Comparison of ENCODE assay signal across 9 cellular contexts in the genomic region with DNA sequence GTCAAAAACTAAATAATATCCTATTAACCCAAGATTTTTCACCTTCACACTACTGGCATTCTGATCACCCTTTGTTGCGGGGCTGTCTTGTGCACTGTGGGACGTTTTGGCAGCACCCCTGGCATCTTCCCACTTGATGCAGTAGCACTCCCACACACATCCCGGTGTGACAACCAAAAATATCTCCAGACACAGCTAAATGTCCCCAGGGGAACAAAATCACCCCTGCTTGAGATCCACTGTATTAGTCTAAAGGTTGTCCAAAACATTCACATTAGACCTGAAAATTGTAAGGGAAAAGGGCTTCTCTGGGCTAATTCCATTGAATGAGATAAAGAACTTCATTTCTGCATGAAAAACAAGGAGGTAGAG. TPM values are rescaled to one million over a fixed set of nuclear protein-coding genes. Genes with fewer than 3 reads are reported as not detected.
DNase-seq lines count a peak whose midpoint lies in the region; ATAC-seq and TF ChIP-seq lines count a peak whose summit lies in the region.
"Had no signal": no experiment of that assay in that cellular context is flagged by ENCODE, and none has a peak within 500 bp of the region (broad histone marks: within the 10 kb centered on the region; RNA-seq: fewer than 3 reads in every experiment).

No MANE protein-coding gene starts in this region.

- no peak for TF ChIP-seq POLR2A in gastrocnemius medialis (IDR thresholded peaks at IDR 0.05)

- no peak overlapping the region for H3K4me3 Mint-ChIP-seq in activated CD8-positive, alpha-beta T cell treated with anti-CD3 and anti-CD28 coated beads, Interleukin-2, amount 10 ng/mL, durations not matched to agents 7 days and 5 days
- peak overlapping the region; percentile 61 to 77 for H3K4me3 Mint-ChIP-seq in stimulated activated naive B cell treated with anti-CD40 and anti-IgM and Interleukin-4, amounts not matched to agents 10 μg/mL and 1 μg/mL and 100 μg/mL, for 72 hours
- no peak overlapping the region for H3K4me3 Mint-ChIP-seq in activated naive CD4-positive, alpha-beta T cell treated with anti-CD3 and anti-CD28 coated beads for 36 hours

- H3K4me3 ChIP-seq in gastrocnemius medialis: no peak overlapping the region

- POLR2A ChIA-PET in activated CD8-positive, alpha-beta T cell treated with anti-CD3 and anti-CD28 coated beads, Interleukin-2, amount 10 ng/mL, durations not matched to agents 7 days and 5 days (lab: Charles Lee): interaction anchor here (0.6 to 1.9 kb wide), 5 partner anchors 26 to 308 kb away, joined by 3 to 35 read pairs (median 3); a partner anchor contains a TSS

- H3K27me3 Mint-ChIP-seq in activated CD8-positive, alpha-beta T cell treated with anti-CD3 and anti-CD28 coated beads, Interleukin-2, amount 10 ng/mL, durations not matched to agents 7 days and 5 days (ENCODE audit: low read depth): no peaks in the 10 kb centered on the region
- no peaks in the 10 kb centered on the region for H3K27me3 Mint-ChIP-seq in stimulated activated naive B cell treated with anti-CD40 and anti-IgM and Interleukin-4, amounts not matched to agents 10 μg/mL and 1 μg/mL and 100 μg/mL, for 72 hours
- no peaks in the 10 kb centered on the region for H3K27me3 Mint-ChIP-seq in activated naive CD4-positive, alpha-beta T cell treated with anti-CD3 and anti-CD28 coated beads for 36 hours (ENCODE audit: low read depth)

- no peak overlapping the region for H3K27ac Mint-ChIP-seq in activated CD8-positive, alpha-beta T cell treated with anti-CD3 and anti-CD28 coated beads, Interleukin-2, amount 10 ng/mL, durations not matched to agents 7 days and 5 days
- H3K27ac Mint-ChIP-seq in stimulated activated naive B cell treated with anti-CD40 and anti-IgM and Interleukin-4, amounts not matched to agents 10 μg/mL and 1 μg/mL and 100 μg/mL, for 72 hours: no peak overlapping the region
- no peak overlapping the region for H3K27ac Mint-ChIP-seq in activated naive CD4-positive, alpha-beta T cell treated with anti-CD3 and anti-CD28 coated beads for 36 hours
- H3K27ac Mint-ChIP-seq: activated T-helper 2 cell treated with anti-CD3 and anti-CD28 coated beads, Interferon-gamma antibody, Interleukin-2, Interleukin-4, amounts not matched to agents 10 μg/mL and 5 μg/mL and 100 μg/mL, durations not matched to agents 14 hours and 24 hours and 36 hours had no signal

- no peaks in the 10 kb centered on the region for H3K9me3 Mint-ChIP-seq in activated CD8-positive, alpha-beta T cell treated with anti-CD3 and anti-CD28 coated beads, Interleukin-2, amount 10 ng/mL, durations not matched to agents 7 days and 5 days (ENCODE audit: insufficient read depth)
- H3K9me3 Mint-ChIP-seq in stimulated activated naive B cell treated with anti-CD40 and anti-IgM and Interleukin-4, amounts not matched to agents 10 μg/mL and 1 μg/mL and 100 μg/mL, for 72 hours: no peaks in the 10 kb centered on the region
- no peaks in the 10 kb centered on the region for H3K9me3 Mint-ChIP-seq in activated naive CD4-positive, alpha-beta T cell treated with anti-CD3 and anti-CD28 coated beads for 36 hours
- H3K9me3 Mint-ChIP-seq: activated T-helper 2 cell treated with anti-CD3 and anti-CD28 coated beads, Interferon-gamma antibody, Interleukin-2, Interleukin-4, amounts not matched to agents 10 μg/mL and 5 μg/mL and 100 μg/mL, durations not matched to agents 14 hours and 24 hours and 36 hours had no signal

- intact Hi-C loops in left colon (cut with DNase I, micrococcal nuclease): no loop called here
- intact Hi-C loops in gastrocnemius medialis (cut with DNase I; ENCODE audit: low total_unique reads): no loop called here
- intact Hi-C loops in activated naive CD4-positive, alpha-beta T cell treated with anti-CD3 and anti-CD28 coated beads for 36 hours (cut with micrococcal nuclease): loop anchor here (1.0 to 2.0 kb wide), 4 partner anchors 25 to 225 kb away; no protein-coding TSS in a partner anchor

- H3K4me1 Mint-ChIP-seq in activated CD8-positive, alpha-beta T cell treated with anti-CD3 and anti-CD28 coated beads, Interleukin-2, amount 10 ng/mL, durations not matched to agents 7 days and 5 days (ENCODE audit: low read depth): peaks cover 15% of the 10 kb centered on the region
- peaks cover 5 to 25% of the 10 kb centered on the region in 2 donors for H3K4me1 Mint-ChIP-seq in stimulated activated naive B cell treated with anti-CD40 and anti-IgM and Interleukin-4, amounts not matched to agents 10 μg/mL and 1 μg/mL and 100 μg/mL, for 72 hours
- peaks cover 12% of the 10 kb centered on the region for H3K4me1 Mint-ChIP-seq in activated naive CD4-positive, alpha-beta T cell treated with anti-CD3 and anti-CD28 coated beads for 36 hours (ENCODE audit: low read depth)

- H3K9me3 ChIP-seq in gastrocnemius medialis: no peaks in the 10 kb centered on the region

- CTCF ChIA-PET in activated CD8-positive, alpha-beta T cell treated with anti-CD3 and anti-CD28 coated beads, Interleukin-2, amount 10 ng/mL, durations not matched to agents 7 days and 5 days (lab: Charles Lee): interaction anchor here (0.6 to 5.0 kb wide), 46 partner anchors 8 to 299 kb away, joined by 3 to 101 read pairs (median 6); partner anchors contain the start of genes RPRD2 and VPS45
- CTCF ChIA-PET in activated naive CD4-positive, alpha-beta T cell treated with anti-CD3 and anti-CD28 coated beads for 36 hours (lab: Charles Lee): interaction anchor here (0.7 to 2.8 kb wide), 37 partner anchors 8 to 491 kb away, joined by 3 to 43 read pairs (median 5); partner anchors contain the start of gene VPS45

- peak; percentile 31 for DNase-seq in activated CD4-positive, CD25-positive, alpha-beta regulatory T cell treated with anti-CD3 and anti-CD28 coated beads, Interleukin-2, amount 50 U/mL, for 72 hours
- no peak for DNase-seq in activated CD4-positive, CD25-positive, alpha-beta regulatory T cell (lab: John Stamatoyannopoulos, UW)
- DNase-seq in activated CD8-positive, alpha-beta T cell treated with anti-CD3 and anti-CD28 coated beads, Interleukin-2, amount 10 ng/mL, durations not matched to agents 7 days and 5 days: no peak
- no peak for DNase-seq in left colon
- DNase-seq in stimulated activated naive B cell treated with anti-CD40 and anti-IgM and Interleukin-4, amounts not matched to agents 10 μg/mL and 1 μg/mL and 100 μg/mL, for 72 hours: no peak
- DNase-seq in gastrocnemius medialis: no peak
- no peak for DNase-seq in activated naive CD4-positive, alpha-beta T cell treated with anti-CD3 and anti-CD28 coated beads for 36 hours

- in situ Hi-C loops in gastrocnemius medialis (cut with MboI; ENCODE audit: low sequenced_read_pairs in 4 of 4): loop anchor here in 2 of 4 donors (10.0 to 25.0 kb wide), 2 partner anchors 223 to 225 kb away; no protein-coding TSS in a partner anchor

- no peaks in the 10 kb centered on the region for H3K27me3 ChIP-seq in gastrocnemius medialis

- peak in 1 of 5 experiments; percentile 17 for TF ChIP-seq CTCF in gastrocnemius medialis (IDR thresholded peaks at IDR 0.05 in 4 of 5, conservative IDR thresholded peaks at IDR 0.05 in 1 of 5)

- H3K27ac ChIP-seq in gastrocnemius medialis: no peak overlapping the region

- H3K4me1 ChIP-seq in gastrocnemius medialis: peaks cover 5 to 6% of the 10 kb centered on the region in 2 donors

- H3K36me3 Mint-ChIP-seq in activated CD8-positive, alpha-beta T cell treated with anti-CD3 and anti-CD28 coated beads, Interleukin-2, amount 10 ng/mL, durations not matched to agents 7 days and 5 days (ENCODE audit: low read depth): no peaks in the 10 kb centered on the region
- H3K36me3 Mint-ChIP-seq in stimulated activated naive B cell treated with anti-CD40 and anti-IgM and Interleukin-4, amounts not matched to agents 10 μg/mL and 1 μg/mL and 100 μg/mL, for 72 hours: no peaks in the 10 kb centered on the region
- no peaks in the 10 kb centered on the region for H3K36me3 Mint-ChIP-seq in activated naive CD4-positive, alpha-beta T cell treated with anti-CD3 and anti-CD28 coated beads for 36 hours (ENCODE audit: low read depth)

- ATAC-seq in activated CD8-positive, alpha-beta T cell treated with anti-CD3 and anti-CD28 coated beads, Interleukin-2, amount 10 ng/mL, durations not matched to agents 7 days and 5 days: peak; percentile 61
- peak; percentile 22 for ATAC-seq in left colon
- peak; percentile 27 to 35 for ATAC-seq in stimulated activated naive B cell treated with anti-CD40 and anti-IgM and Interleukin-4, amounts not matched to agents 10 μg/mL and 1 μg/mL and 100 μg/mL, for 72 hours (replicated peaks)
- no peak for ATAC-seq in gastrocnemius medialis
- no peak for ATAC-seq in GM21737 (IDR thresholded peaks at IDR 0.05; ENCODE audit: unreplicated experiment)

- no peaks in the 10 kb centered on the region for H3K36me3 ChIP-seq in gastrocnemius medialis

RNA-seq across cellular contexts. Expression of gene PLEKHO1, which starts 37.8 kb away (rescaled TPM):
- total RNA-seq in activated CD8-positive, alpha-beta T cell treated with anti-CD3 and anti-CD28 coated beads, Interleukin-2, amount 10 ng/mL, durations not matched to agents 7 days and 5 days: 100 to 1,000 TPM; 138 to 154 TPM
- 10 to 100 TPM in 1 of 2 donors, 1 to 10 TPM in 1; 4.8 to 43.0 TPM for total RNA-seq in left colon
- 10 to 100 TPM; 24.3 to 57.7 (median 40.4) TPM for total RNA-seq in gastrocnemius medialis
- total RNA-seq in activated naive CD4-positive, alpha-beta T cell treated with anti-CD3 and anti-CD28 coated beads for 36 hours: 1 to 10 TPM; 4.4 to 4.7 TPM

RNA-seq across cellular contexts. Expression of gene ANP32E, which starts 48.4 kb away (rescaled TPM):
- total RNA-seq in activated CD8-positive, alpha-beta T cell treated with anti-CD3 and anti-CD28 coated beads, Interleukin-2, amount 10 ng/mL, durations not matched to agents 7 days and 5 days: 100 to 1,000 TPM; 155 to 161 TPM
- total RNA-seq in left colon (10 to 100 TPM; 10.5 to 13.6 TPM), gastrocnemius medialis (10 to 100 TPM; 15.1 to 44.9 (median 24.9) TPM)
- 100 to 1,000 TPM; 201 to 202 TPM for total RNA-seq in activated naive CD4-positive, alpha-beta T cell treated with anti-CD3 and anti-CD28 coated beads for 36 hours

Comparison
In these comparisons a context has a peak if more than half of its experiments do, and no peak if none do; other contexts are left out.
1. ATAC-seq: peak in activated CD8-positive, alpha-beta T cell treated with anti-CD3 and anti-CD28 coated beads, Interleukin-2, amount 10 ng/mL, durations not matched to agents 7 days and 5 days (single experiment), left colon (single experiment) and stimulated activated naive B cell treated with anti-CD40 and anti-IgM and Interleukin-4, amounts not matched to agents 10 μg/mL and 1 μg/mL and 100 μg/mL, for 72 hours (2 of 2); none in gastrocnemius medialis (0 of 2) and GM21737 (single experiment).
2. H3K4me3 Mint-ChIP-seq: peak in stimulated activated naive B cell treated with anti-CD40 and anti-IgM and Interleukin-4, amounts not matched to agents 10 μg/mL and 1 μg/mL and 100 μg/mL, for 72 hours (2 of 2); none in activated CD8-positive, alpha-beta T cell treated with anti-CD3 and anti-CD28 coated beads, Interleukin-2, amount 10 ng/mL, durations not matched to agents 7 days and 5 days (single experiment) and activated naive CD4-positive, alpha-beta T cell treated with anti-CD3 and anti-CD28 coated beads for 36 hours (single experiment).